2 cellular contexts compared by ENCODE assay signal in genomic region chr9:114180701-114181582, GRCh38.
TF ChIP-seq lines count a peak whose summit lies in the region.

No MANE protein-coding gene starts in this region.

TF ChIP-seq in endothelial cell of umbilical vein, 7 proteins besides CTCF, POLR2A, EP300 and RAD21:
- TF ChIP-seq MAX (IDR thresholded peaks at IDR 0.05; ENCODE audit: insufficient read depth, insufficient read length) (no peak), MYC (IDR thresholded peaks at IDR 0.05; ENCODE audit: low read depth, low read length) (no peak), EZH2 (IDR thresholded peaks at IDR 0.05; ENCODE audit: borderline replicate concordance, low read depth, low read length, severe bottlenecking) (no peak), POLR2AphosphoS5 (IDR thresholded peaks at IDR 0.05; ENCODE audit: insufficient read depth, low read depth, low read length) (no peak), GATA2 (IDR thresholded peaks at IDR 0.05; ENCODE audit: insufficient read depth, insufficient read length, low read depth, low read length) (no peak), JUN (IDR thresholded peaks at IDR 0.05; ENCODE audit: borderline replicate concordance, insufficient read depth, insufficient read length, low read depth) (no peak), FOS (IDR thresholded peaks at IDR 0.05; ENCODE audit: borderline replicate concordance, insufficient read depth, low read length) (no peak)

TF ChIP-seq in HepG2, 621 proteins besides CTCF, POLR2A, EP300 and RAD21:
- TF ChIP-seq ZNF557 (CRISPR knock-in tag; IDR thresholded peaks at IDR 0.05): no peak
- peak; percentile 10; the same call in 1 of the 2 replicates for TF ChIP-seq ZNF687 (CRISPR knock-in tag; IDR thresholded peaks at IDR 0.05)
- peak; percentile 30 for TF ChIP-seq RBM22 (optimal IDR thresholded peaks at IDR 0.05; ENCODE audit: low read length)
